In genomic region chr11:103733889-103734288, GRCh38 we compare ENCODE assay signal across 35 cellular contexts.
A peak's percentile ranks its signal among the peaks of the same experiment; 100 is the strongest.
DNase-seq lines count a peak whose midpoint lies in the region; ATAC-seq and TF ChIP-seq lines count a peak whose summit lies in the region.
"Had no signal": no experiment of that assay in that cellular context is flagged by ENCODE, and none has a peak within 500 bp of the region (broad histone marks: within the 10 kb centered on the region; RNA-seq: fewer than 3 reads in every experiment).

No MANE protein-coding gene starts in this region.

- H3K4me3 ChIP-seq in mucosa of descending colon (no peak overlapping the region), dorsolateral prefrontal cortex (no peak overlapping the region)
- H3K4me3 ChIP-seq: A549; BLaER1; BLaER1 treated with 17β-estradiol and CSF1 and Interleukin-3, amounts not matched to agents 10 nM and 100 nM had no signal

- DNase-seq in activated T-cell treated with anti-CD3 and anti-CD28 coated beads, Interleukin-2, amount 50 U/mL, for 72 hours: no peak
- DNase-seq in activated T-cell treated with anti-CD3 and anti-CD28 coated beads, Interleukin-2, amount 50 U/mL, for 4 hours: no peak
- no peak for DNase-seq in natural killer cell
- DNase-seq in natural killer cell treated with Interleukin-12 subunit alpha and Interleukin-12 subunit beta and Interleukin-15 and Interleukin-18, amount 100 ng/mL, for 72 hours (ENCODE audit: low spot score): no peak
- DNase-seq in left colon: no peak
- no peak for DNase-seq in mucosa of descending colon
- DNase-seq in dorsolateral prefrontal cortex: no peak
- DNase-seq in activated naive CD4-positive, alpha-beta T cell treated with Interleukin-2 at 50 U/mL for 16 hours: no peak
- DNase-seq: 8988T; ACHN; AML-193; BE2C; C1 segment of cervical spinal cord; Caco-2; Calu3; CD4-positive, alpha-beta memory T cell; CD4-positive, alpha-beta T cell; CD4-positive, CD25-positive, alpha-beta regulatory T cell; CD8-positive, alpha-beta memory T cell; CD8-positive, alpha-beta T cell; COR-L47; DMS 273 treated with DMSO at 0.1 percent for 48 hours; DMS153; DMS53; DMS79; DMS79 treated with DMSO at 0.1 percent for 48 hours; DND-41; EL had no signal

- H3K4me3 Mint-ChIP-seq in activated T-cell treated with anti-CD3 and anti-CD28 coated beads, Interleukin-2, amount 50 U/mL, for 72 hours: no peak overlapping the region
- no peak overlapping the region for H3K4me3 Mint-ChIP-seq in activated T-cell treated with anti-CD3 and anti-CD28 coated beads, Interleukin-2, amount 50 U/mL, for 4 hours
- peak overlapping the region; percentile 2 for H3K4me3 Mint-ChIP-seq in natural killer cell
- no peak overlapping the region for H3K4me3 Mint-ChIP-seq in natural killer cell treated with Interleukin-12 subunit alpha and Interleukin-12 subunit beta and Interleukin-15 and Interleukin-18, amount 100 ng/mL, for 72 hours
- H3K4me3 Mint-ChIP-seq: B cell; CD14-positive monocyte; CD4-positive, alpha-beta memory T cell; CD4-positive, alpha-beta T cell; CD4-positive, CD25-positive, alpha-beta regulatory T cell; CD8-positive, alpha-beta memory T cell; CD8-positive, alpha-beta T cell had no signal

- no peaks in the 10 kb centered on the region for H3K4me1 Mint-ChIP-seq in activated T-cell treated with anti-CD3 and anti-CD28 coated beads, Interleukin-2, amount 50 U/mL, for 72 hours (ENCODE audit: low read depth)
- H3K4me1 Mint-ChIP-seq in activated T-cell treated with anti-CD3 and anti-CD28 coated beads, Interleukin-2, amount 50 U/mL, for 4 hours (ENCODE audit: low read depth): peaks cover 1% of the 10 kb centered on the region
- peaks cover 22 to 34% of the 10 kb centered on the region in 2 donors for H3K4me1 Mint-ChIP-seq in natural killer cell
- H3K4me1 Mint-ChIP-seq in natural killer cell treated with Interleukin-12 subunit alpha and Interleukin-12 subunit beta and Interleukin-15 and Interleukin-18, amount 100 ng/mL, for 72 hours (ENCODE audit: low read depth in 2 of 2): peaks cover 0 to 20% of the 10 kb centered on the region in 2 donors
- H3K4me1 Mint-ChIP-seq: B cell had no signal

- no peaks in the 10 kb centered on the region for H3K36me3 ChIP-seq in mucosa of descending colon (ENCODE audit: low read depth)
- H3K36me3 ChIP-seq: BE2C; BLaER1; BLaER1 treated with 17β-estradiol and CSF1 and Interleukin-3, amounts not matched to agents 10 nM and 100 nM had no signal

- ATAC-seq in activated T-cell treated with anti-CD3 and anti-CD28 coated beads, Interleukin-2, amount 50 U/mL, for 72 hours (replicated peaks in 1 of 2): no peak
- ATAC-seq in activated T-cell treated with anti-CD3 and anti-CD28 coated beads, Interleukin-2, amount 50 U/mL, for 4 hours: no peak
- ATAC-seq in natural killer cell: no peak
- ATAC-seq in natural killer cell treated with Interleukin-12 subunit alpha and Interleukin-12 subunit beta and Interleukin-15 and Interleukin-18, amount 100 ng/mL, for 72 hours: no peak
- ATAC-seq in left colon: peak; percentile 67
- peak; percentile 59 for ATAC-seq in mucosa of descending colon
- ATAC-seq: A549; CD8-positive, alpha-beta T cell had no signal

- no peak overlapping the region for H3K27ac ChIP-seq in dorsolateral prefrontal cortex
- H3K27ac ChIP-seq: 22Rv1; A549; BLaER1; BLaER1 treated with 17β-estradiol and CSF1 and Interleukin-3, amounts not matched to agents 10 nM and 100 nM; C4-2B had no signal

- no peaks in the 10 kb centered on the region for H3K36me3 Mint-ChIP-seq in activated T-cell treated with anti-CD3 and anti-CD28 coated beads, Interleukin-2, amount 50 U/mL, for 72 hours (ENCODE audit: insufficient read depth in 2 of 2)
- no peaks in the 10 kb centered on the region for H3K36me3 Mint-ChIP-seq in activated T-cell treated with anti-CD3 and anti-CD28 coated beads, Interleukin-2, amount 50 U/mL, for 4 hours (ENCODE audit: insufficient read depth)
- no peaks in the 10 kb centered on the region for H3K36me3 Mint-ChIP-seq in natural killer cell
- no peaks in the 10 kb centered on the region for H3K36me3 Mint-ChIP-seq in natural killer cell treated with Interleukin-12 subunit alpha and Interleukin-12 subunit beta and Interleukin-15 and Interleukin-18, amount 100 ng/mL, for 72 hours
- H3K36me3 Mint-ChIP-seq: CD14-positive monocyte; CD4-positive, alpha-beta memory T cell; CD4-positive, CD25-positive, alpha-beta regulatory T cell; CD8-positive, alpha-beta memory T cell; CD8-positive, alpha-beta T cell had no signal

- peak overlapping the region; percentile 12 for H3K27ac Mint-ChIP-seq in activated T-cell treated with anti-CD3 and anti-CD28 coated beads, Interleukin-2, amount 50 U/mL, for 72 hours
- H3K27ac Mint-ChIP-seq in natural killer cell: no peak overlapping the region
- no peak overlapping the region for H3K27ac Mint-ChIP-seq in natural killer cell treated with Interleukin-12 subunit alpha and Interleukin-12 subunit beta and Interleukin-15 and Interleukin-18, amount 100 ng/mL, for 72 hours
- H3K27ac Mint-ChIP-seq: B cell; CD14-positive monocyte; CD4-positive, alpha-beta memory T cell; CD4-positive, alpha-beta T cell; CD4-positive, CD25-positive, alpha-beta regulatory T cell; CD8-positive, alpha-beta T cell had no signal

- H3K27me3 ChIP-seq in dorsolateral prefrontal cortex: no peaks in the 10 kb centered on the region
- H3K27me3 ChIP-seq: BE2C; BLaER1; BLaER1 treated with 17β-estradiol and CSF1 and Interleukin-3, amounts not matched to agents 10 nM and 100 nM had no signal

- intact Hi-C loops in natural killer cell (cut with micrococcal nuclease) (no loop called here), left colon (cut with DNase I, micrococcal nuclease) (no loop called here), mucosa of descending colon (cut with DNase I, micrococcal nuclease) (no loop called here), dorsolateral prefrontal cortex (cut with DNase I) (no loop called here)

- no peaks in the 10 kb centered on the region for H3K9me3 Mint-ChIP-seq in activated T-cell treated with anti-CD3 and anti-CD28 coated beads, Interleukin-2, amount 50 U/mL, for 72 hours
- H3K9me3 Mint-ChIP-seq in activated T-cell treated with anti-CD3 and anti-CD28 coated beads, Interleukin-2, amount 50 U/mL, for 4 hours: no peaks in the 10 kb centered on the region
- no peaks in the 10 kb centered on the region for H3K9me3 Mint-ChIP-seq in natural killer cell
- H3K9me3 Mint-ChIP-seq in natural killer cell treated with Interleukin-12 subunit alpha and Interleukin-12 subunit beta and Interleukin-15 and Interleukin-18, amount 100 ng/mL, for 72 hours: no peaks in the 10 kb centered on the region
- H3K9me3 Mint-ChIP-seq: CD8-positive, alpha-beta T cell had no signal

- no peaks in the 10 kb centered on the region for H3K27me3 Mint-ChIP-seq in activated T-cell treated with anti-CD3 and anti-CD28 coated beads, Interleukin-2, amount 50 U/mL, for 72 hours (ENCODE audit: low read depth)
- no peaks in the 10 kb centered on the region for H3K27me3 Mint-ChIP-seq in activated T-cell treated with anti-CD3 and anti-CD28 coated beads, Interleukin-2, amount 50 U/mL, for 4 hours (ENCODE audit: low read depth)
- no peaks in the 10 kb centered on the region for H3K27me3 Mint-ChIP-seq in natural killer cell (ENCODE audit: low read depth in 2 of 2)
- no peaks in the 10 kb centered on the region for H3K27me3 Mint-ChIP-seq in natural killer cell treated with Interleukin-12 subunit alpha and Interleukin-12 subunit beta and Interleukin-15 and Interleukin-18, amount 100 ng/mL, for 72 hours
- H3K27me3 Mint-ChIP-seq: CD4-positive, alpha-beta memory T cell; CD4-positive, alpha-beta T cell; CD4-positive, CD25-positive, alpha-beta regulatory T cell; CD8-positive, alpha-beta memory T cell had no signal

- peaks cover 3% of the 10 kb centered on the region for H3K4me1 ChIP-seq in mucosa of descending colon (ENCODE audit: low read depth)
- H3K4me1 ChIP-seq: A549, Caco-2 had no signal

- TF ChIP-seq CTCF in natural killer cell (IDR thresholded peaks at IDR 0.05) (no peak), mucosa of descending colon (IDR thresholded peaks at IDR 0.05) (no peak), dorsolateral prefrontal cortex (IDR thresholded peaks at IDR 0.05 in 54 of 56, conservative IDR thresholded peaks at IDR 0.05 in 2 of 56; ENCODE audit: low read depth in 1 of 56, partially characterized antibody in 56 of 56) (no peak)

- no peaks in the 10 kb centered on the region for H3K9me3 ChIP-seq in mucosa of descending colon
- H3K9me3 ChIP-seq: A549, BE2C, BLaER1, Caco-2 had no signal

Comparison
In these comparisons a context has a peak if more than half of its experiments do, and no peak if none do; other contexts are left out.
1. ATAC-seq: peak in left colon (single experiment) and mucosa of descending colon (single experiment); none in activated T-cell treated with anti-CD3 and anti-CD28 coated beads, Interleukin-2, amount 50 U/mL, for 72 hours (0 of 2), activated T-cell treated with anti-CD3 and anti-CD28 coated beads, Interleukin-2, amount 50 U/mL, for 4 hours (0 of 2), natural killer cell (0 of 3) and natural killer cell treated with Interleukin-12 subunit alpha and Interleukin-12 subunit beta and Interleukin-15 and Interleukin-18, amount 100 ng/mL, for 72 hours (0 of 2).